ENCODE assay signal across 1 cellular context in genomic region chr1:3796215-3797193, GRCh38.
TF ChIP-seq lines count a peak whose summit lies in the region.

TSS of gene LRRC47 (minus strand) at chr1:3796498. CDS start at chr1:3796476, 22 bp downstream.

TF ChIP-seq in HepG2, 621 proteins besides CTCF, POLR2A, EP300 and RAD21 (continued from another document and continues in another):
- TF ChIP-seq TFAP4 (IDR thresholded peaks at IDR 0.05; ENCODE audit: borderline replicate concordance, low read depth) (peak; percentile 95), MAF1 (CRISPR knock-in tag; IDR thresholded peaks at IDR 0.05; ENCODE audit: borderline replicate concordance) (peak; percentile 87; the same call in 1 of the 2 replicates), SMAD9 (CRISPR knock-in tag; IDR thresholded peaks at IDR 0.05) (no peak), HDAC1 (CRISPR knock-in tag; IDR thresholded peaks at IDR 0.05) (peak; percentile 94), PLRG1 (conservative IDR thresholded peaks at IDR 0.05) (no peak), ZNF503 (CRISPR knock-in tag; IDR thresholded peaks at IDR 0.05) (peak; percentile 64; the same call in 1 of the 2 replicates), MYPOP (CRISPR knock-in tag; IDR thresholded peaks at IDR 0.05) (0 out of 2 replicates have a peak, but pooled peaks have one; percentile 56), ISX (CRISPR knock-in tag; conservative IDR thresholded peaks at IDR 0.05) (no peak), THAP7 (CRISPR knock-in tag; IDR thresholded peaks at IDR 0.05) (no peak), FOXK2 (IDR thresholded peaks at IDR 0.05) (no peak), RFXANK (CRISPR knock-in tag; IDR thresholded peaks at IDR 0.05) (no peak), TBL1XR1 (IDR thresholded peaks at IDR 0.05; ENCODE audit: borderline replicate concordance, low read length, partially characterized antibody) (peak; percentile 33), PCBP2 (optimal IDR thresholded peaks at IDR 0.05; ENCODE audit: low read depth, low read length, poor library complexity, severe bottlenecking) (no peak), TSC22D2 (CRISPR knock-in tag; IDR thresholded peaks at IDR 0.05; ENCODE audit: borderline replicate concordance) (no peak), FOXA1 (IDR thresholded peaks at IDR 0.05) (no peak), FOXA1 (CRISPR knock-in tag; IDR thresholded peaks at IDR 0.05) (no peak), ZNF678 (CRISPR knock-in tag; IDR thresholded peaks at IDR 0.05) (no peak), EZH2 (conservative IDR thresholded peaks at IDR 0.05; ENCODE audit: low read depth, low read length) (no peak), ZNF7 (CRISPR knock-in tag; IDR thresholded peaks at IDR 0.05) (no peak), ZBTB42 (CRISPR knock-in tag; IDR thresholded peaks at IDR 0.05) (no peak; the same call in 1 of the 2 replicates), PREB (CRISPR knock-in tag; IDR thresholded peaks at IDR 0.05) (no peak), SOX5 (CRISPR knock-in tag; IDR thresholded peaks at IDR 0.05; ENCODE audit: borderline replicate concordance) (peak; percentile 55; the same call in 1 of the 2 replicates), PAF1 (CRISPR knock-in tag; IDR thresholded peaks at IDR 0.05) (no peak), PRPF4 (IDR thresholded peaks at IDR 0.05; ENCODE audit: low read depth, low read length, poor library complexity, severe bottlenecking) (no peak), ZNF563 (CRISPR knock-in tag; IDR thresholded peaks at IDR 0.05) (no peak; the same call in 1 of the 2 replicates), THAP9 (CRISPR knock-in tag; IDR thresholded peaks at IDR 0.05; ENCODE audit: borderline replicate concordance) (peak; percentile 92; the same call in 1 of the 2 replicates), PHF20 (CRISPR knock-in tag; IDR thresholded peaks at IDR 0.05) (peak; percentile 97), ZFP62 (CRISPR knock-in tag; IDR thresholded peaks at IDR 0.05) (no peak), FOXC1 (CRISPR knock-in tag; IDR thresholded peaks at IDR 0.05; ENCODE audit: borderline replicate concordance) (0 out of 2 replicates have a peak, but pooled peaks have one; percentile 20), HMGA1 (CRISPR knock-in tag; conservative IDR thresholded peaks at IDR 0.05) (no peak), ELK4 (CRISPR knock-in tag; IDR thresholded peaks at IDR 0.05; ENCODE audit: borderline replicate concordance) (no peak; the same call in 1 of the 2 replicates), RFX3 (CRISPR knock-in tag; IDR thresholded peaks at IDR 0.05) (no peak), ZNF704 (CRISPR knock-in tag; IDR thresholded peaks at IDR 0.05; ENCODE audit: borderline replicate concordance) (peak; percentile 41; the same call in 1 of the 2 replicates), ZNF782 (CRISPR knock-in tag; IDR thresholded peaks at IDR 0.05; ENCODE audit: borderline replicate concordance) (no peak; the same call in 1 of the 2 replicates), ZNF430 (CRISPR knock-in tag; IDR thresholded peaks at IDR 0.05) (no peak; the same call in 1 of the 2 replicates), POLR2AphosphoS2 (IDR thresholded peaks at IDR 0.05; ENCODE audit: low read depth, low read length) (no peak), MBNL3 (CRISPR knock-in tag; conservative IDR thresholded peaks at IDR 0.05) (no peak), HMGXB4 (CRISPR knock-in tag; IDR thresholded peaks at IDR 0.05; ENCODE audit: borderline replicate concordance in 1 of 2, low read depth in 1 of 2) (peak in 1 of 2 experiments; percentile 74; a peak in 2 of 4 replicates), THAP8 (CRISPR knock-in tag; IDR thresholded peaks at IDR 0.05; ENCODE audit: borderline replicate concordance) (peak; percentile 82), MEF2D (CRISPR knock-in tag; IDR thresholded peaks at IDR 0.05) (no peak), BCL3 (CRISPR knock-in tag; IDR thresholded peaks at IDR 0.05) (no peak; the same call in 1 of the 2 replicates), ZNF775 (CRISPR knock-in tag; IDR thresholded peaks at IDR 0.05; ENCODE audit: borderline replicate concordance) (no peak), ZNF224 (CRISPR knock-in tag; IDR thresholded peaks at IDR 0.05) (no peak), ZFP36 (IDR thresholded peaks at IDR 0.05; ENCODE audit: borderline replicate concordance, low read depth, low read length, partially characterized antibody) (no peak), BCLAF1 (IDR thresholded peaks at IDR 0.05) (no peak), CBX5 (CRISPR knock-in tag; IDR thresholded peaks at IDR 0.05; ENCODE audit: borderline replicate concordance) (peak; percentile 84), FOXO1 (CRISPR knock-in tag; IDR thresholded peaks at IDR 0.05) (peak; percentile 50; the same call in 1 of the 2 replicates), NR1H2 (CRISPR knock-in tag; IDR thresholded peaks at IDR 0.05; ENCODE audit: borderline replicate concordance, low read depth) (no peak; the same call in 1 of the 2 replicates)
